ENCODE assay signal across 1 cellular context in the genomic region with DNA sequence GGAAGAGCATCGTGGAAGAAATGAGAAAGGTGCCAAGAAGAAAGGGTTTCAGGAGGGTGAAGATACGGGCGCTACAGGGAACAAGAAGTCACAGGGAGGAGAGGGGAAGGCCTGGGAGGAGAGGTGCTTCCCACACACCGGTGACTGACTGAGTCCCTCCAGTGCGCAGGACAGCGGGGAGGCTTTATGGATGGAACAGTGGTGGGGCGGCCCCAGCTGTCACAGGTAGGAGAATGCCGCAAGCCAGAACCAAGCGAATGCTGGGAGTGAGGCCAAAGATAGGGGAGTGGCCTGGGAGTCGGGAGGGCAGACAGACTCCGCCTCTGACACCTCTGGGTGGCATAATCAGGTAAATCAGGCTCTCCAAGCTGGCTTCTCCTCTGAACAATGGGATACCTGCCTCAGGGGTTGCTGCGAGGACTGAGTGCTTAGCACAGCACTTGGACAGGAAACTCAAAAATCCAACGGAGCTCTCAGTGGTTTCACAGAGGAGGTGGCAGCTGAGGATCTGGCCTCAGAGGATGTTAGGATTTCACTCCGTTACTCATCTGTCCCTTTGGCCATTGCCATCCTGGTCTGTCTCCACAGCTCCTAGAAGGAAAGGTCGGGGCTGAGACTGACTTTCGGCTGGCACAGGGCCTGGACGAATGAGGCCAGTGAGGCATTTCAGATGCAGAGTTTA.
TF ChIP-seq lines count a peak whose summit lies in the region.

No MANE protein-coding gene starts in this region.

TF ChIP-seq in HCT116, 20 proteins besides CTCF, POLR2A, EP300 and RAD21:
- no peak for TF ChIP-seq MAX (IDR thresholded peaks at IDR 0.05)
- peak; percentile 66 for TF ChIP-seq POLR2AphosphoS5 (IDR thresholded peaks at IDR 0.05; ENCODE audit: low read depth, low read length)
- TF ChIP-seq, protein P1, sequence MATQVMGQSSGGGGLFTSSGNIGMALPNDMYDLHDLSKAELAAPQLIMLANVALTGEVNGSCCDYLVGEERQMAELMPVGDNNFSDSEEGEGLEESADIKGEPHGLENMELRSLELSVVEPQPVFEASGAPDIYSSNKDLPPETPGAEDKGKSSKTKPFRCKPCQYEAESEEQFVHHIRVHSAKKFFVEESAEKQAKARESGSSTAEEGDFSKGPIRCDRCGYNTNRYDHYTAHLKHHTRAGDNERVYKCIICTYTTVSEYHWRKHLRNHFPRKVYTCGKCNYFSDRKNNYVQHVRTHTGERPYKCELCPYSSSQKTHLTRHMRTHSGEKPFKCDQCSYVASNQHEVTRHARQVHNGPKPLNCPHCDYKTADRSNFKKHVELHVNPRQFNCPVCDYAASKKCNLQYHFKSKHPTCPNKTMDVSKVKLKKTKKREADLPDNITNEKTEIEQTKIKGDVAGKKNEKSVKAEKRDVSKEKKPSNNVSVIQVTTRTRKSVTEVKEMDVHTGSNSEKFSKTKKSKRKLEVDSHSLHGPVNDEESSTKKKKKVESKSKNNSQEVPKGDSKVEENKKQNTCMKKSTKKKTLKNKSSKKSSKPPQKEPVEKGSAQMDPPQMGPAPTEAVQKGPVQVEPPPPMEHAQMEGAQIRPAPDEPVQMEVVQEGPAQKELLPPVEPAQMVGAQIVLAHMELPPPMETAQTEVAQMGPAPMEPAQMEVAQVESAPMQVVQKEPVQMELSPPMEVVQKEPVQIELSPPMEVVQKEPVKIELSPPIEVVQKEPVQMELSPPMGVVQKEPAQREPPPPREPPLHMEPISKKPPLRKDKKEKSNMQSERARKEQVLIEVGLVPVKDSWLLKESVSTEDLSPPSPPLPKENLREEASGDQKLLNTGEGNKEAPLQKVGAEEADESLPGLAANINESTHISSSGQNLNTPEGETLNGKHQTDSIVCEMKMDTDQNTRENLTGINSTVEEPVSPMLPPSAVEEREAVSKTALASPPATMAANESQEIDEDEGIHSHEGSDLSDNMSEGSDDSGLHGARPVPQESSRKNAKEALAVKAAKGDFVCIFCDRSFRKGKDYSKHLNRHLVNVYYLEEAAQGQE (IDR thresholded peaks at IDR 0.05; ENCODE audit: low read depth) = no peak
- no peak for TF ChIP-seq FOSL1 (IDR thresholded peaks at IDR 0.05; ENCODE audit: low read depth)
